In the genomic region with DNA sequence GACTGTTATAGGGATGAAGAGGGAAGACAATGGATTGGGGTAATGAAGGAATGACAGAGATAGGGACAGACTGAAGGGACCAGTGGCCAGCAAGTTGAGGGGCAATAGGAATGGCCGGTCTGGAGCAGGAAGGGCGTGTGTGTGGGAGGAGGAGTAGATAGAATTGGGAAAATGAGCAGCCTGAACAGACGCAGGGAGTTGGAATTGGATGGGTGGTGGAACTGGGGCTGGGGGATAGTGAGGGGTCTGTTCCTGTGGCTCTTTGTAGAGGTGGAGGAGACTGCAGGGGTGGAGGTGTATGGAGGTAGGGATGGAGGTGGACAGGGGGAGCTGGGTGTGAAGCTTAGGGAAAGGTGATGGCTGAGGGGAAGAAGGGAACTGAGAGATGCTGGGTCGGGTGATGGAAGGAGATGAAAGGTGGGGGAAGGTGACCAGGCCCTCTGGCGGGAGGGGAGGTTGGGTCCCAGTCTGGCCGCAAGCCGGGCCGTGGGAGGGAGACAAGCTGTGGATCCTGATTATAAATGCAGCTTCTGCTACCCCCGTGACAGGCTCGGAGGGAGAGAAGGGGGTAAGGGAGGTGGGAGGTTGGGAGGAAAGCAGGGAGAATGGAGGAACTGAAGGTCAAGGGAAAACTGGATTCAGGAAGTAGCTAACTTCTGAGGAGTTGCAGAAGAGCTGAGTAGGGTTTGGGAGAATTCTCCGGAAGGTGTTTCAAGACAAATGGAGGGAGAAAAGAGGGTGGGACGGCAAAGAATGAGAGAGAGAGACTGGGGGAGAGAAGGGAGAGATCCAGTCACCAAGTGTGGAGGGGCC, we compare ENCODE assay signal across 8 cellular contexts. TPM values are rescaled to one million over a fixed set of nuclear protein-coding genes. Genes with fewer than 3 reads are reported as not detected.
DNase-seq lines count a peak whose midpoint lies in the region; ATAC-seq and TF ChIP-seq lines count a peak whose summit lies in the region.

No MANE protein-coding gene starts in this region.

- no peak for ATAC-seq in GM19395 (IDR thresholded peaks at IDR 0.05; ENCODE audit: unreplicated experiment)

- H3K79me2 ChIP-seq in parathyroid adenoma: peaks cover 5% of the 10 kb centered on the region

- peaks cover 47% of the 10 kb centered on the region for H3K36me3 Mint-ChIP-seq in Calu3 (ENCODE audit: insufficient read depth, unreplicated experiment)

- peak overlapping the region; percentile 87 for H3K4me3 Mint-ChIP-seq in Calu3 (ENCODE audit: low read depth, unreplicated experiment)

- peak overlapping the region; percentile 64 for H3K27ac Mint-ChIP-seq in Calu3 (ENCODE audit: unreplicated experiment)

- no peak for TF ChIP-seq EP300 in esophagus muscularis mucosa (IDR thresholded peaks at IDR 0.05)

- intact Hi-C loops in Calu3 (cut with micrococcal nuclease; ENCODE audit: unreplicated experiment) (loop anchor here (5.0 kb wide), 1 partner anchor 33 kb away; a partner anchor contains a TSS), esophagus muscularis mucosa (cut with DNase I) (loop anchor here (5.0 kb wide), 1 partner anchor 33 kb away; a partner anchor contains a TSS)

- TF ChIP-seq CTCF in Calu3 (IDR thresholded peaks at IDR 0.05; ENCODE audit: unreplicated experiment) (no peak), esophagus muscularis mucosa (IDR thresholded peaks at IDR 0.05) (no peak), parathyroid adenoma (IDR thresholded peaks at IDR 0.05) (no peak)

- DNase-seq in Calu3 (peak; percentile 26), RPMI8226 (peak; percentile 35), esophagus muscularis mucosa (ENCODE audit: extremely low spot score) (no peak), MV-4-11 (lab: John Stamatoyannopoulos, UW) (no peak), midbrain (lab: John Stamatoyannopoulos, UW) (no peak)
- DNase-seq in activated effector memory CD4-positive, alpha-beta T cell treated with anti-CD3 and anti-CD28 coated beads, Interleukin-2, amount 50 U/mL, for 16 hours: no peak

- H3K9ac ChIP-seq in parathyroid adenoma: peak overlapping the region; percentile 96

- H3K4me2 ChIP-seq in parathyroid adenoma (ENCODE audit: low read length): peak overlapping the region; percentile 100

- H3K27me3 ChIP-seq in esophagus muscularis mucosa (no peaks in the 10 kb centered on the region), parathyroid adenoma (ENCODE audit: control insufficient read depth, insufficient read depth, low read length) (no peaks in the 10 kb centered on the region)

- no peaks in the 10 kb centered on the region for H3K9me3 ChIP-seq in esophagus muscularis mucosa
- H3K9me3 ChIP-seq in parathyroid adenoma (ENCODE audit: control insufficient read depth, low read length): no peaks in the 10 kb centered on the region

- H3K9me3 Mint-ChIP-seq in Calu3 (ENCODE audit: low read depth, unreplicated experiment): no peaks in the 10 kb centered on the region

- no peak for TF ChIP-seq POLR2A in esophagus muscularis mucosa (IDR thresholded peaks at IDR 0.05; ENCODE audit: low read depth)

- H3K4me1 ChIP-seq in esophagus muscularis mucosa: peaks cover 36 to 75% (median 69%) of the 10 kb centered on the region in 4 donors
- H3K4me1 ChIP-seq in parathyroid adenoma: peaks cover 14% of the 10 kb centered on the region

- H3K4me3 ChIP-seq in esophagus muscularis mucosa (peak overlapping the region; percentile 62 to 75 (median 66)), parathyroid adenoma (ENCODE audit: low read depth, low read length) (peak overlapping the region; percentile 88)

- WGBS in esophagus muscularis mucosa: 8% methylated on average over 12 of the region's 12 CpGs

- CTCF ChIA-PET in Calu3 (lab: Charles Lee): interaction anchor here (0.5 to 2.0 kb wide), 8 partner anchors 14 to 1761 kb away, joined by 3 to 7 read pairs (median 4); a partner anchor contains a TSS

- peaks cover 48% of the 10 kb centered on the region for H3K4me1 Mint-ChIP-seq in Calu3 (ENCODE audit: low read depth, unreplicated experiment)

- H3K36me3 ChIP-seq in esophagus muscularis mucosa (no peaks in the 10 kb centered on the region), parathyroid adenoma (ENCODE audit: control insufficient read depth, insufficient read depth, low read length) (no peaks in the 10 kb centered on the region)

- TSS peak; percentile 98 for BruUV-seq in Calu3 (replicated peaks; lab: Mats Ljungman, UMichigan)

- H3K27me3 Mint-ChIP-seq in Calu3 (ENCODE audit: unreplicated experiment): peaks cover 37% of the 10 kb centered on the region

- H2AFZ ChIP-seq in parathyroid adenoma: peak overlapping the region; percentile 85

- H3K27ac ChIP-seq in esophagus muscularis mucosa (replicated peaks in 1 of 4) (peak overlapping the region; percentile 89 to 95 (median 94)), parathyroid adenoma (peak overlapping the region; percentile 99)

RNA-seq across cellular contexts. Expression of a gene that starts 5.2 kb away (rescaled TPM):
- total RNA-seq in Calu3 (2022) (18.8 and 24.9 TPM in 2 replicates), esophagus muscularis mucosa (10 to 100 TPM in 3 of 4 donors, 1 to 10 TPM in 1; 8.0 to 17.6 (median 13.2) TPM)

RNA-seq across cellular contexts. Expression of a gene that starts 7.2 kb away (rescaled TPM):
- total RNA-seq in Calu3 (2022): 170 and 172 TPM in 2 replicates
- total RNA-seq in esophagus muscularis mucosa: 100 to 1,000 TPM; 109 to 136 (median 123) TPM

RNA-seq across cellular contexts. Expression of a gene that starts 14.2 kb away (rescaled TPM):
- 62.4 and 68.3 TPM in 2 replicates for total RNA-seq in Calu3 (2022)
- 10 to 100 TPM; 68.5 to 91.5 (median 84.9) TPM for total RNA-seq in esophagus muscularis mucosa

RNA-seq across cellular contexts. Expression of a gene that starts 29.3 kb away (rescaled TPM):
- total RNA-seq in Calu3 (2022): 18.1 and 20.0 TPM in 2 replicates
- total RNA-seq in esophagus muscularis mucosa: 1 to 10 TPM; 1.7 to 3.5 (median 3.0) TPM

RNA-seq across cellular contexts. Expression of a gene that starts 33.4 kb away (rescaled TPM):
- 105 and 140 TPM in 2 replicates for total RNA-seq in Calu3 (2022)
- 1 to 10 TPM in 1 of 4 donors, under 1 TPM in 2, not detected in 1; 0.39 to 1.1 (median 0.42) TPM for total RNA-seq in esophagus muscularis mucosa

Comparison
In these comparisons a context has a peak if more than half of its experiments do, and no peak if none do; other contexts are left out.
1. DNase-seq: peak in Calu3 (single experiment) and RPMI8226 (single experiment); none in esophagus muscularis mucosa (single experiment), activated effector memory CD4-positive, alpha-beta T cell treated with anti-CD3 and anti-CD28 coated beads, Interleukin-2, amount 50 U/mL, for 16 hours (single experiment), MV-4-11 (single experiment) and midbrain (single experiment).